11 cellular contexts compared by ENCODE assay signal in genomic region chr12:46210835-46211439, GRCh38. TPM values are rescaled to one million over a fixed set of nuclear protein-coding genes. Genes with fewer than 3 reads are reported as not detected.
DNase-seq lines count a peak whose midpoint lies in the region; ATAC-seq and TF ChIP-seq lines count a peak whose summit lies in the region.
"Had no signal": no experiment of that assay in that cellular context is flagged by ENCODE, and none has a peak within 500 bp of the region (broad histone marks: within the 10 kb centered on the region; RNA-seq: fewer than 3 reads in every experiment).

No MANE protein-coding gene starts in this region.

- H3K4me3 Mint-ChIP-seq in CD4-positive, alpha-beta T cell, result peak overlapping the region; percentile 36
- H3K4me3 Mint-ChIP-seq in HFFc6 (no peak overlapping the region), mesothelial cell of epicardium (no peak overlapping the region)
- H3K4me3 Mint-ChIP-seq in activated naive CD8-positive, alpha-beta T cell, result peak overlapping the region; percentile 74
- H3K4me3 Mint-ChIP-seq: dendritic cell treated with granulocyte-macrophage colony-stimulating factor and Interleukin-4, amounts not matched to agents 40 ng/mL and 50 ng/mL, for 4 days had no signal

- H3K9me3 Mint-ChIP-seq in CD4-positive, alpha-beta T cell, result no peaks in the 10 kb centered on the region
- H3K9me3 Mint-ChIP-seq in HFFc6 (no peaks in the 10 kb centered on the region), mesothelial cell of epicardium (no peaks in the 10 kb centered on the region)
- H3K9me3 Mint-ChIP-seq in activated naive CD8-positive, alpha-beta T cell (ENCODE audit: low read depth), result peaks cover 3% of the 10 kb centered on the region
- H3K9me3 Mint-ChIP-seq: dendritic cell treated with granulocyte-macrophage colony-stimulating factor and Interleukin-4, amounts not matched to agents 40 ng/mL and 50 ng/mL, for 4 days had no signal

- H3K36me3 Mint-ChIP-seq in CD4-positive, alpha-beta T cell (ENCODE audit: low read depth), result peaks cover 89% of the 10 kb centered on the region
- H3K36me3 Mint-ChIP-seq in HFFc6 (ENCODE audit: low read depth) (peaks cover 59% of the 10 kb centered on the region), mesothelial cell of epicardium (peaks cover 26% of the 10 kb centered on the region)
- H3K36me3 Mint-ChIP-seq in activated naive CD8-positive, alpha-beta T cell, result peaks cover 40% of the 10 kb centered on the region

- peak overlapping the region; percentile 46 for H3K27ac ChIP-seq in CD4-positive, alpha-beta T cell (ENCODE audit: low read depth, low read length)
- no peak overlapping the region for H3K27ac ChIP-seq in adrenal gland
- H3K27ac ChIP-seq in tibial artery, result peak overlapping the region in 1 of 2 donors; percentile 27

- 81 to 90% (median 85%) methylated on average over 6 of the region's 6 CpGs for WGBS in adrenal gland, 4 donors

- POLR2A ChIA-PET in CD4-positive, alpha-beta T cell (lab: Charles Lee), result interaction anchor here (0.6 to 10.8 kb wide), 6 partner anchors 6 to 59 kb away, joined by 3 to 94 read pairs (median 9); partner anchors contain the start of gene SLC38A1

- peak overlapping the region; percentile 96 for H3K27ac Mint-ChIP-seq in CD4-positive, alpha-beta T cell
- H3K27ac Mint-ChIP-seq in HFFc6 (peak overlapping the region; percentile 1; the same call in 1 of the 2 replicates), mesothelial cell of epicardium (peak overlapping the region; percentile 77)
- H3K27ac Mint-ChIP-seq in activated naive CD8-positive, alpha-beta T cell, result peak overlapping the region; percentile 98
- H3K27ac Mint-ChIP-seq: dendritic cell treated with granulocyte-macrophage colony-stimulating factor and Interleukin-4, amounts not matched to agents 40 ng/mL and 50 ng/mL, for 4 days had no signal

- H3K4me1 ChIP-seq in adrenal gland (replicated peaks in 1 of 2) (no peaks in the 10 kb centered on the region), tibial artery (peaks cover 0 to 51% (median 26%) of the 10 kb centered on the region in 4 donors)

- H3K4me3 ChIP-seq in adrenal gland (no peak overlapping the region), tibial artery (no peak overlapping the region)
- H3K4me3 ChIP-seq: MG63 had no signal

- intact Hi-C loops in CD4-positive, alpha-beta T cell (cut with DNase I, micrococcal nuclease), result loop anchor here (1.0 to 10.0 kb wide), 6 partner anchors 7 to 1614 kb away; partner anchors contain the start of gene SLC38A1 (in 1 of the 2)
- intact Hi-C loops in adrenal gland (cut with DNase I), result no loop called here
- intact Hi-C loops in tibial artery (cut with DNase I; ENCODE audit: low total_unique reads), result no loop called here

- CTCF ChIA-PET in CD4-positive, alpha-beta T cell (lab: Charles Lee), result interaction anchor here (1.2 kb wide), 1 partner anchor 26 kb away, joined by 3 read pairs; no protein-coding TSS in a partner anchor

- ATAC-seq in CD4-positive, alpha-beta T cell (ENCODE audit: poor library complexity), result no peak
- ATAC-seq in HG02870 (IDR thresholded peaks at IDR 0.05; ENCODE audit: unreplicated experiment), result no peak

- no peaks in the 10 kb centered on the region for H3K27me3 ChIP-seq in CD4-positive, alpha-beta T cell (ENCODE audit: control insufficient read depth, insufficient read depth, low read length)
- H3K27me3 ChIP-seq in adrenal gland (no peaks in the 10 kb centered on the region), tibial artery (no peaks in the 10 kb centered on the region)
- H3K27me3 ChIP-seq: MG63 had no signal

- DNase-seq in CD4-positive, alpha-beta T cell, result no peak
- DNase-seq in HFFc6 (no peak), mesothelial cell of epicardium (ENCODE audit: low spot score in 2 of 2, unreplicated experiment in 2 of 2) (no peak), adrenal gland (no peak), tibial artery (no peak), foreskin melanocyte (no peak)
- DNase-seq: MG63, retina had no signal

- TF ChIP-seq POLR2A in adrenal gland (IDR thresholded peaks at IDR 0.05), result no peak

- no peaks in the 10 kb centered on the region for H3K9me3 ChIP-seq in CD4-positive, alpha-beta T cell (ENCODE audit: control insufficient read depth, low read length)
- no peaks in the 10 kb centered on the region for H3K9me3 ChIP-seq in adrenal gland (replicated peaks in 1 of 3)
- no peaks in the 10 kb centered on the region for H3K9me3 ChIP-seq in tibial artery
- H3K9me3 ChIP-seq: MG63 had no signal

- H3K36me3 ChIP-seq in adrenal gland (replicated peaks in 1 of 2) (no peaks in the 10 kb centered on the region), tibial artery (peaks cover 0 to 12% (median 5%) of the 10 kb centered on the region in 3 donors)

- TF ChIP-seq CTCF in CD4-positive, alpha-beta T cell (IDR thresholded peaks at IDR 0.05), result no peak
- TF ChIP-seq CTCF in HFFc6 (IDR thresholded peaks at IDR 0.05) (no peak), mesothelial cell of epicardium (IDR thresholded peaks at IDR 0.05; ENCODE audit: unreplicated experiment) (no peak), adrenal gland (IDR thresholded peaks at IDR 0.05) (no peak), tibial artery (IDR thresholded peaks at IDR 0.05) (no peak)

- H3K27me3 Mint-ChIP-seq in CD4-positive, alpha-beta T cell, result no peaks in the 10 kb centered on the region
- H3K27me3 Mint-ChIP-seq in HFFc6 (ENCODE audit: insufficient read depth) (peaks cover 5% of the 10 kb centered on the region; the same call in 1 of the 2 replicates), mesothelial cell of epicardium (ENCODE audit: low read depth) (no peaks in the 10 kb centered on the region)
- H3K27me3 Mint-ChIP-seq in activated naive CD8-positive, alpha-beta T cell, result no peaks in the 10 kb centered on the region

- peaks cover 99% of the 10 kb centered on the region for H3K4me1 Mint-ChIP-seq in CD4-positive, alpha-beta T cell (ENCODE audit: low read depth)
- H3K4me1 Mint-ChIP-seq in HFFc6 (ENCODE audit: low read depth), result peaks cover 67% of the 10 kb centered on the region
- H3K4me1 Mint-ChIP-seq in activated naive CD8-positive, alpha-beta T cell (ENCODE audit: low read depth), result peaks cover 98% of the 10 kb centered on the region
- peaks cover 59% of the 10 kb centered on the region for H3K4me1 Mint-ChIP-seq in mesothelial cell of epicardium

RNA-seq across cellular contexts. Expression of gene SLC38A1, which starts 57.9 kb away (rescaled TPM):
- total RNA-seq in CD4-positive, alpha-beta T cell, result 100 to 1,000 TPM; 327 to 346 TPM
- 10 to 100 TPM; 78.2 to 98.5 (median 88.6) TPM for total RNA-seq in HFFc6 (2021; fragmentation: NEBNext Ultra II Directional; extraction: Animal tissue kit (Norgen Biotek cat#: 25700))
- total RNA-seq in mesothelial cell of epicardium (114 to 116 TPM (median 114 TPM) in 3 replicates), adrenal gland (10 to 100 TPM in 2 of 8 donors, 1 to 10 TPM in 6; 4.5 to 14.7 (median 6.7) TPM)
- polyA plus RNA-seq in adrenal gland, result 10 to 100 TPM in 1 of 3 donors, 1 to 10 TPM in 2; 2.4 to 14.8 (median 2.9) TPM

Comparison
In these comparisons a context has a peak if more than half of its experiments do, and no peak if none do; other contexts are left out.
1. H3K27ac Mint-ChIP-seq: peak in every context shown above with its lines; median percentile 98 in activated naive CD8-positive, alpha-beta T cell; 96 in CD4-positive, alpha-beta T cell; 77 in mesothelial cell of epicardium; 1 in HFFc6.
2. H3K4me3 Mint-ChIP-seq: peak in CD4-positive, alpha-beta T cell (single experiment) and activated naive CD8-positive, alpha-beta T cell (single experiment); none in HFFc6 (single experiment) and mesothelial cell of epicardium (single experiment).
3. intact Hi-C loops: an anchor here in CD4-positive, alpha-beta T cell (1.0 to 10.0 kb wide); none called in adrenal gland and tibial artery.